ENCODE assay signal across 12 cellular contexts in genomic region chr17:58345500-58345899, GRCh38. TPM values are rescaled to one million over a fixed set of nuclear protein-coding genes. Genes with fewer than 3 reads are reported as not detected.
DNase-seq lines count a peak whose midpoint lies in the region; ATAC-seq lines count a peak whose summit lies in the region.
"Had no signal": no experiment of that assay in that cellular context is flagged by ENCODE, and none has a peak within 500 bp of the region (broad histone marks: within the 10 kb centered on the region; RNA-seq: fewer than 3 reads in every experiment).

No MANE protein-coding gene starts in this region.

- H3K9me3 Mint-ChIP-seq in activated CD8-positive, alpha-beta memory T cell treated with anti-CD3 and anti-CD28 coated beads, Interleukin-2, amount 10 ng/mL, durations not matched to agents 7 days and 5 days (ENCODE audit: low read depth): no peaks in the 10 kb centered on the region
- H3K9me3 Mint-ChIP-seq in activated naive CD8-positive, alpha-beta T cell treated with anti-CD3 and anti-CD28 coated beads for 36 hours: peaks cover 2% of the 10 kb centered on the region
- no peaks in the 10 kb centered on the region for H3K9me3 Mint-ChIP-seq in stimulated activated memory B cell treated with anti-CD40 and anti-IgM and Interleukin-4, amounts not matched to agents 10 μg/mL and 1 μg/mL and 100 μg/mL, for 72 hours
- H3K9me3 Mint-ChIP-seq: GM23338 had no signal

- no peaks in the 10 kb centered on the region for H3K9me3 ChIP-seq in Karpas-422 (ENCODE audit: low read length)

- H3K4me1 Mint-ChIP-seq in activated CD8-positive, alpha-beta memory T cell treated with anti-CD3 and anti-CD28 coated beads, Interleukin-2, amount 10 ng/mL, durations not matched to agents 7 days and 5 days: peaks cover 89% of the 10 kb centered on the region
- peaks cover 78% of the 10 kb centered on the region for H3K4me1 Mint-ChIP-seq in activated naive CD8-positive, alpha-beta T cell treated with anti-CD3 and anti-CD28 coated beads for 36 hours
- peaks cover 80% of the 10 kb centered on the region for H3K4me1 Mint-ChIP-seq in stimulated activated memory B cell treated with anti-CD40 and anti-IgM and Interleukin-4, amounts not matched to agents 10 μg/mL and 1 μg/mL and 100 μg/mL, for 72 hours
- H3K4me1 Mint-ChIP-seq: GM23338 had no signal

- CTCF ChIA-PET in activated CD8-positive, alpha-beta memory T cell treated with anti-CD3 and anti-CD28 coated beads, Interleukin-2, amount 10 ng/mL, durations not matched to agents 7 days and 5 days (lab: Charles Lee): interaction anchor here (0.9 to 6.6 kb wide), 16 partner anchors 8 to 145 kb away, joined by 3 to 136 read pairs (median 10); partner anchors contain the start of genes RNF43, SUPT4H1 and TSPOAP1

- 0 out of 2 replicates have a peak overlapping the region, but pooled peaks have one; percentile 59 for H3K4me3 ChIP-seq in Karpas-422 (ENCODE audit: low read length)
- H3K4me3 ChIP-seq: GM23338 had no signal

- no peaks in the 10 kb centered on the region for H4K20me1 ChIP-seq in Karpas-422 (ENCODE audit: insufficient read depth, low read depth, low read length)

- H2AFZ ChIP-seq in Karpas-422 (ENCODE audit: low read length): no peak overlapping the region
- H2AFZ ChIP-seq: GM23338 had no signal

- peaks cover 86% of the 10 kb centered on the region for H3K36me3 Mint-ChIP-seq in activated CD8-positive, alpha-beta memory T cell treated with anti-CD3 and anti-CD28 coated beads, Interleukin-2, amount 10 ng/mL, durations not matched to agents 7 days and 5 days
- peaks cover 85% of the 10 kb centered on the region for H3K36me3 Mint-ChIP-seq in activated naive CD8-positive, alpha-beta T cell treated with anti-CD3 and anti-CD28 coated beads for 36 hours
- peaks cover 72% of the 10 kb centered on the region for H3K36me3 Mint-ChIP-seq in stimulated activated memory B cell treated with anti-CD40 and anti-IgM and Interleukin-4, amounts not matched to agents 10 μg/mL and 1 μg/mL and 100 μg/mL, for 72 hours

- H3K36me3 ChIP-seq in Karpas-422 (ENCODE audit: insufficient read depth, low read length): peaks cover 46% of the 10 kb centered on the region

- peaks cover 38% of the 10 kb centered on the region for H3K79me2 ChIP-seq in Karpas-422 (ENCODE audit: low read length)

- no peaks in the 10 kb centered on the region for H3K27me3 Mint-ChIP-seq in activated CD8-positive, alpha-beta memory T cell treated with anti-CD3 and anti-CD28 coated beads, Interleukin-2, amount 10 ng/mL, durations not matched to agents 7 days and 5 days
- no peaks in the 10 kb centered on the region for H3K27me3 Mint-ChIP-seq in activated naive CD8-positive, alpha-beta T cell treated with anti-CD3 and anti-CD28 coated beads for 36 hours
- no peaks in the 10 kb centered on the region for H3K27me3 Mint-ChIP-seq in stimulated activated memory B cell treated with anti-CD40 and anti-IgM and Interleukin-4, amounts not matched to agents 10 μg/mL and 1 μg/mL and 100 μg/mL, for 72 hours

- peak overlapping the region; percentile 100 for H3K27ac ChIP-seq in Karpas-422 (ENCODE audit: low read length)

- H3K4me1 ChIP-seq in Karpas-422 (ENCODE audit: low read length): peaks cover 44% of the 10 kb centered on the region

- H3K4me2 ChIP-seq in Karpas-422 (ENCODE audit: low read depth, low read length, poor library complexity, severe bottlenecking): peak overlapping the region; percentile 74
- H3K4me2 ChIP-seq: GM23338 had no signal

- H3K4me3 Mint-ChIP-seq in activated CD8-positive, alpha-beta memory T cell treated with anti-CD3 and anti-CD28 coated beads, Interleukin-2, amount 10 ng/mL, durations not matched to agents 7 days and 5 days: peak overlapping the region; percentile 83
- H3K4me3 Mint-ChIP-seq in activated naive CD8-positive, alpha-beta T cell treated with anti-CD3 and anti-CD28 coated beads for 36 hours: peak overlapping the region; percentile 100
- H3K4me3 Mint-ChIP-seq in stimulated activated memory B cell treated with anti-CD40 and anti-IgM and Interleukin-4, amounts not matched to agents 10 μg/mL and 1 μg/mL and 100 μg/mL, for 72 hours: peak overlapping the region; percentile 76
- H3K4me3 Mint-ChIP-seq: GM23338 had no signal

- no peaks in the 10 kb centered on the region for H3K9me2 ChIP-seq in Karpas-422 (replicated peaks; ENCODE audit: insufficient read depth, low read length)

- H3K27ac Mint-ChIP-seq in activated CD8-positive, alpha-beta memory T cell treated with anti-CD3 and anti-CD28 coated beads, Interleukin-2, amount 10 ng/mL, durations not matched to agents 7 days and 5 days: peak overlapping the region; percentile 98
- H3K27ac Mint-ChIP-seq in activated naive CD8-positive, alpha-beta T cell treated with anti-CD3 and anti-CD28 coated beads for 36 hours: peak overlapping the region; percentile 100
- peak overlapping the region; percentile 100 for H3K27ac Mint-ChIP-seq in stimulated activated memory B cell treated with anti-CD40 and anti-IgM and Interleukin-4, amounts not matched to agents 10 μg/mL and 1 μg/mL and 100 μg/mL, for 72 hours
- H3K27ac Mint-ChIP-seq: GM23338 had no signal

- H3K27me3 ChIP-seq in Karpas-422 (ENCODE audit: low read length): no peaks in the 10 kb centered on the region

- ATAC-seq in activated CD8-positive, alpha-beta memory T cell treated with anti-CD3 and anti-CD28 coated beads, Interleukin-2, amount 10 ng/mL, durations not matched to agents 7 days and 5 days: no peak
- ATAC-seq in stimulated activated memory B cell treated with anti-CD40 and anti-IgM and Interleukin-4, amounts not matched to agents 10 μg/mL and 1 μg/mL and 100 μg/mL, for 72 hours: no peak
- ATAC-seq in GM21381 (IDR thresholded peaks at IDR 0.05; ENCODE audit: unreplicated experiment): no peak
- no peak for ATAC-seq in GM19467 (IDR thresholded peaks at IDR 0.05; ENCODE audit: unreplicated experiment)

- no peak for DNase-seq in activated CD8-positive, alpha-beta memory T cell treated with anti-CD3 and anti-CD28 coated beads, Interleukin-2, amount 10 ng/mL, durations not matched to agents 7 days and 5 days
- no peak for DNase-seq in activated CD8-positive, alpha-beta memory T cell treated with anti-CD3 and anti-CD28 coated beads, Interleukin-2, amount 50 U/mL, for 48 hours
- no peak for DNase-seq in Karpas-422
- DNase-seq in activated naive CD8-positive, alpha-beta T cell treated with anti-CD3 and anti-CD28 coated beads for 36 hours: no peak
- DNase-seq in DMS79 (lab: John Stamatoyannopoulos, UW): no peak
- DNase-seq: Calu3, hippocampal formation, NCI-H748 treated with DMSO at 0.1 percent for 48 hours had no signal

- peak overlapping the region; percentile 83 for H3K9ac ChIP-seq in Karpas-422 (ENCODE audit: low read length)

RNA-seq across cellular contexts. Expression of gene SUPT4H1, which starts 6.5 kb away (rescaled TPM):
- 100 to 1,000 TPM in 1 of 2 experiments, 10 to 100 TPM in 1; 63.3 to 127 TPM for total RNA-seq in activated CD8-positive, alpha-beta memory T cell treated with anti-CD3 and anti-CD28 coated beads, Interleukin-2, amount 10 ng/mL, durations not matched to agents 7 days and 5 days
- 50.2 and 64.7 TPM in 2 replicates for total RNA-seq in Karpas-422 (2014; rRNA removed; shearing (Covaris generic); ENCODE audit: low replicate concordance)
- 100 to 1,000 TPM; 136 to 139 TPM for total RNA-seq in activated naive CD8-positive, alpha-beta T cell treated with anti-CD3 and anti-CD28 coated beads for 36 hours

RNA-seq across cellular contexts. Expression of gene TSPOAP1, which starts 16.9 kb away (rescaled TPM):
- 10 to 100 TPM; 25.6 to 66.3 TPM for total RNA-seq in activated CD8-positive, alpha-beta memory T cell treated with anti-CD3 and anti-CD28 coated beads, Interleukin-2, amount 10 ng/mL, durations not matched to agents 7 days and 5 days
- total RNA-seq in Karpas-422 (2014; rRNA removed; shearing (Covaris generic); ENCODE audit: low replicate concordance): 7.8 and 14.0 TPM in 2 replicates
- 10 to 100 TPM; 13.7 to 15.4 TPM for total RNA-seq in activated naive CD8-positive, alpha-beta T cell treated with anti-CD3 and anti-CD28 coated beads for 36 hours
- total RNA-seq: Calu3 had no signal
